ENCODE assay signal across 8 cellular contexts in the genomic region with DNA sequence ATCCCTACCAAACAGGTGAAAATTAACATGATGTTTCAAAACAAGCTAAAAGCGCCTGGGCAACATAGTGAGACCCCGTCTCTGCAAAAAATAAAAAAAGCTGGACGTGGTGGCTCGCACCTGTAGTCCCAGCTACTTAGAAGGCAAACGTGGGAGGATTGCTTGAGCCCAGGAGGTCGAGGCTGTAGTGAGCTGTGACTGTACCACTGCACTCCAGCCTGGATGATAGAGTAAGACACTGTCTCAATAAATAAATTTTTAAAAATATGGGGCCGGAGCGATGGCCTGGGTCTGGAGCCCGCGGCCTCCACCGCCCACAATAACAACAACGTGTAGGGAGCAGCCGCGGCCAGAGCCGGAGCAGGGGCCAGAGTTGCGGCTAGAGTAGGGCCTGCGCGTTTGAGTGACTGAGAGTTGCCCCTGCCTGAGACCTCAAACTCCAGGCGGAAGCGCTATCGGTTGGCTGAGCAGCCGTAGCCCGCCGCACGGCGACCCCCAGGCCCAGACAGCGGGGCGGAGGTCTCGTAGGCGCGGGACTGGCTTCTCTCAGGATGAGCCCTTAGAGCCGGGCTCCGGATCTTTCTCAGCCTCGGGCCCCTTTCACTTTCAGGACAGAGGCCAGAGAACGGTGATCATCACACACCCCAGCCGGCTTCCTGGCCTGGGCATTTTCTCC. TPM values are rescaled to one million over a fixed set of nuclear protein-coding genes. Genes with fewer than 3 reads are reported as not detected.
DNase-seq lines count a peak whose midpoint lies in the region; ATAC-seq and TF ChIP-seq lines count a peak whose summit lies in the region.

No MANE protein-coding gene starts in this region.

- ATAC-seq in HG03571 (IDR thresholded peaks at IDR 0.05; ENCODE audit: unreplicated experiment): peak; percentile 71
- ATAC-seq in naive B cell (ENCODE audit: low read depth in 2 of 2): peak; percentile 39 to 55
- ATAC-seq in HG02571 (IDR thresholded peaks at IDR 0.05; ENCODE audit: unreplicated experiment): no peak
- no peak for ATAC-seq in GM19397 (IDR thresholded peaks at IDR 0.05; ENCODE audit: unreplicated experiment)

- no peaks in the 10 kb centered on the region for H3K36me3 ChIP-seq in CD8-positive, alpha-beta memory T cell (ENCODE audit: insufficient read depth, low read length)

- H3K9me3 Mint-ChIP-seq in CD8-positive, alpha-beta memory T cell: peaks cover 0 to 3% (median 0%) of the 10 kb centered on the region in 5 donors
- peaks cover 3 to 9% (median 5%) of the 10 kb centered on the region in 7 donors for H3K9me3 Mint-ChIP-seq in naive B cell

- no peak overlapping the region for H3K27ac ChIP-seq in CD8-positive, alpha-beta memory T cell (ENCODE audit: low read depth, low read length)
- H3K27ac ChIP-seq in dorsolateral prefrontal cortex: no peak overlapping the region

- peak in 1 of 5 donors; percentile 1 for DNase-seq in CD8-positive, alpha-beta memory T cell
- DNase-seq in dorsolateral prefrontal cortex: no peak
- DNase-seq in naive B cell: peak; percentile 5
- DNase-seq in NCI-H187 treated with DMSO at 0.1 percent for 48 hours (lab: John Stamatoyannopoulos, UW): no peak
- DNase-seq in NCI-H1105 (lab: John Stamatoyannopoulos, UW): no peak

- peak overlapping the region in 5 of 7 donors; percentile 29 to 82 (median 39) for H3K4me3 Mint-ChIP-seq in CD8-positive, alpha-beta memory T cell
- peak overlapping the region; percentile 51 to 79 (median 72) for H3K4me3 Mint-ChIP-seq in naive B cell

- POLR2A ChIA-PET in CD8-positive, alpha-beta memory T cell (lab: Charles Lee): no interaction called here

- peaks cover 4 to 8% of the 10 kb centered on the region in 2 donors for H3K27me3 Mint-ChIP-seq in CD8-positive, alpha-beta memory T cell
- no peaks in the 10 kb centered on the region for H3K27me3 Mint-ChIP-seq in naive B cell

- H3K36me3 Mint-ChIP-seq in CD8-positive, alpha-beta memory T cell: peaks cover 1 to 3% (median 2%) of the 10 kb centered on the region in 3 donors
- peaks cover 0 to 2% of the 10 kb centered on the region in 2 donors for H3K36me3 Mint-ChIP-seq in naive B cell

- no peaks in the 10 kb centered on the region for H3K4me1 ChIP-seq in CD8-positive, alpha-beta memory T cell (ENCODE audit: insufficient read depth, low read length)

- H3K4me3 ChIP-seq in CD8-positive, alpha-beta memory T cell (ENCODE audit: low read length): no peak overlapping the region
- peak overlapping the region in 52 of 59 donors; percentile 4 to 61 (median 40) for H3K4me3 ChIP-seq in dorsolateral prefrontal cortex

- CTCF ChIA-PET in CD8-positive, alpha-beta memory T cell (lab: Charles Lee): no interaction called here

- H3K9me3 ChIP-seq in CD8-positive, alpha-beta memory T cell (ENCODE audit: low read length): no peaks in the 10 kb centered on the region

- H3K27me3 ChIP-seq in CD8-positive, alpha-beta memory T cell (ENCODE audit: insufficient read depth, low read length, poor library complexity, severe bottlenecking): no peaks in the 10 kb centered on the region
- H3K27me3 ChIP-seq in dorsolateral prefrontal cortex: peaks cover 0 to 6% (median 0%) of the 10 kb centered on the region in 45 donors

- peaks cover 15 to 28% (median 15%) of the 10 kb centered on the region in 3 donors for H3K4me1 Mint-ChIP-seq in CD8-positive, alpha-beta memory T cell
- H3K4me1 Mint-ChIP-seq in naive B cell: peaks cover 6 to 15% (median 11%) of the 10 kb centered on the region in 3 donors

- no peak overlapping the region for H3K27ac Mint-ChIP-seq in CD8-positive, alpha-beta memory T cell
- peak overlapping the region in 2 of 6 donors; percentile 52 to 74 for H3K27ac Mint-ChIP-seq in naive B cell

- intact Hi-C loops in dorsolateral prefrontal cortex (cut with DNase I): no loop called here

- no peak for TF ChIP-seq CTCF in dorsolateral prefrontal cortex (IDR thresholded peaks at IDR 0.05 in 54 of 56, conservative IDR thresholded peaks at IDR 0.05 in 2 of 56; ENCODE audit: low read depth in 1 of 56, partially characterized antibody in 56 of 56)

RNA-seq across cellular contexts. Expression of gene ZMYM1, which starts 41.4 kb away (rescaled TPM):
- 1 to 10 TPM; 4.5 to 5.6 TPM for total RNA-seq in CD8-positive, alpha-beta memory T cell
- polyA plus RNA-seq in CD8-positive, alpha-beta memory T cell: 10.7 TPM
- total RNA-seq in dorsolateral prefrontal cortex: 10 to 100 TPM in 83 of 120 experiments, 1 to 10 TPM in 37; 4.2 to 23.4 (median 11.6) TPM
- polyA plus RNA-seq in naive B cell (ENCODE audit: low read depth in 6 of 6): 10 to 100 TPM; 10.7 to 15.7 (median 13.4) TPM

Comparison
In these comparisons a context has a peak if more than half of its experiments do, and no peak if none do; other contexts are left out.
1. ATAC-seq: peak in HG03571 (single experiment) and naive B cell (2 of 2); none in HG02571 (single experiment) and GM19397 (single experiment).